8 cellular contexts compared by ENCODE assay signal in the genomic region with DNA sequence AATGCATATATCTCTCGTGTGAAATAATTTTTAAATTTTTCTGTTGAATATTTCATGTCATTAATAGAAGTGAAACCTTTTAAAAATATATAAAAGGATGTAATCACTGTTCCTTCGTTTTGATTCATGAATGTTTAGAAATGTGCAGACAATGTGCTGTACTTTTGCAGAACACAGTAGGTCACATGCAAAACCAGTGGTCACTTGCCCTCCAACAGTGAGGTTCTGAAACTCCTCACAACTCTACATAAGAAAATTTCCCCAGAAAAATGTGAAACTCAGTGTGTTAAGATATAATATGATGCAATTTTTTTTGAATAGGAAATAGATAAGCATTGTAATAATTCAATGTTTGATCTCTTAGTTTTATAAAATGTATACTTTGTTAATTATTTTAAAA.
DNase-seq lines count a peak whose midpoint lies in the region; ATAC-seq, FAIRE-seq and TF ChIP-seq lines count a peak whose summit lies in the region.
"Not testable (repeated sequence)": the region's sequence is repeated elsewhere in the genome, so short reads cannot be mapped to it uniquely, and the experiment has no call there.

No MANE protein-coding gene starts in this region.

- not testable (repeated sequence) for H3K27ac ChIP-seq in kidney (ENCODE audit: low read depth in 2 of 2, low read length in 2 of 2)

- TF ChIP-seq CTCF in kidney (IDR thresholded peaks at IDR 0.05; ENCODE audit: borderline replicate concordance, extremely low read depth, insufficient read depth), result not testable (repeated sequence)

- ATAC-seq in GM18861 (IDR thresholded peaks at IDR 0.05; ENCODE audit: unreplicated experiment), result peak; percentile 60
- peak; percentile 88 for ATAC-seq in GM19463 (IDR thresholded peaks at IDR 0.05; ENCODE audit: unreplicated experiment)
- peak; percentile 67 for ATAC-seq in GM21786 (IDR thresholded peaks at IDR 0.05; ENCODE audit: unreplicated experiment)
- ATAC-seq in HG02870 (IDR thresholded peaks at IDR 0.05; ENCODE audit: unreplicated experiment), result peak; percentile 77
- peak; percentile 76 for ATAC-seq in HG03159 (IDR thresholded peaks at IDR 0.05; ENCODE audit: unreplicated experiment)
- ATAC-seq in HG03469 (IDR thresholded peaks at IDR 0.05; ENCODE audit: unreplicated experiment), result peak; percentile 82

- H3K9me3 ChIP-seq in kidney (ENCODE audit: control insufficient read depth in 1 of 2, low read length in 2 of 2), result not testable (repeated sequence)

- intact Hi-C loops in kidney (cut with DNase I), result not testable (repeated sequence)

- DNase-seq in kidney, result not testable (repeated sequence)

- H3K36me3 ChIP-seq in kidney (ENCODE audit: control insufficient read depth in 1 of 2, insufficient read depth in 2 of 2, low read length in 2 of 2), result not testable (repeated sequence)

- not testable (repeated sequence) for H3K9ac ChIP-seq in kidney (ENCODE audit: low read length in 2 of 2)

- peak; percentile 50 for FAIRE-seq in G401.6 (lab: Jason Lieb, UNC)
- peak; percentile 66 for FAIRE-seq in kidney (lab: Jason Lieb, UNC)

- H3K4me3 ChIP-seq in kidney (ENCODE audit: low read length in 2 of 2), result not testable (repeated sequence)

- not testable (repeated sequence) for H3K4me1 ChIP-seq in kidney (ENCODE audit: control insufficient read depth in 1 of 2, insufficient read depth in 1 of 2, low read depth in 1 of 2, low read length in 2 of 2)
